13 cellular contexts compared by ENCODE assay signal in the genomic region with DNA sequence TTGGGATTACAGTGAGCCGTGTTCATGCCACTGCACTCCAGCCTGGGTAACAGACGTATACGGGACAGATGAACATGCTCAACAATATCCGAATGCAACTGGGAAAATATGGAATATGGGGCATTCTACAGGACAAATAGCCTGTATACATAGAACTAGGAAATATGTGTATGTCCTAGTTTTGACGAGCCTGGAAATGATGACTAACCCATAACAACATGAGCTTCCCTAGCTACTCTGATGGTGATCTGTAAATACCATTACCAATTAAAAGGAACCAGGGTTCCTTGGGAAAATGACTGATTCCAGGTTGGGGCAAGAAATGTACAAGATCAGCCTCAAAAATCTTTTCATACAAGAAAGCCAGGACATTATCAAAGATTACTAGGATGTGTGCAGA.
"Had no signal": no experiment of that assay in that cellular context is flagged by ENCODE, and none has a peak within 500 bp of the region (broad histone marks: within the 10 kb centered on the region; RNA-seq: fewer than 3 reads in every experiment).

No MANE protein-coding gene starts in this region.

- H3K4me3 ChIP-seq: colonic mucosa, gastrocnemius medialis, heart right ventricle had no signal

- H3K36me3 ChIP-seq: colonic mucosa had no signal

- H3K27ac ChIP-seq: colonic mucosa, gastrocnemius medialis, heart right ventricle, VCaP had no signal

- H3K27me3 ChIP-seq: colonic mucosa, gastrocnemius medialis, heart right ventricle had no signal

- ATAC-seq: gastrocnemius medialis; heart right ventricle; left lobe of liver; stimulated activated memory B cell treated with anti-CD40 and anti-IgM and Interleukin-4, amounts not matched to agents 10 μg/mL and 1 μg/mL and 100 μg/mL, for 72 hours had no signal

- DNase-seq: activated CD4-positive, alpha-beta T cell treated with anti-CD3 and anti-CD28 coated beads for 1 hour; activated CD4-positive, alpha-beta T cell treated with anti-CD3 and anti-CD28 coated beads, Interleukin-2, amount 50 U/mL, for 48 hours; activated naive CD4-positive, alpha-beta T cell treated with anti-CD3 and anti-CD28 coated beads, Interleukin-2, amount 10 ng/mL, durations not matched to agents 7 days and 5 days; colonic mucosa; gastrocnemius medialis; heart right ventricle; islet precursor cell; nucleus accumbens; posterior cingulate gyrus; T-helper 9 cell had no signal

- H3K9me3 ChIP-seq: colonic mucosa, gastrocnemius medialis, heart right ventricle had no signal

- H3K4me1 ChIP-seq: colonic mucosa, gastrocnemius medialis had no signal
